In genomic region chr15:33846862-33847261, GRCh38 we compare ENCODE assay signal across 23 cellular contexts.
"Had no signal": no experiment of that assay in that cellular context is flagged by ENCODE, and none has a peak within 500 bp of the region (broad histone marks: within the 10 kb centered on the region; RNA-seq: fewer than 3 reads in every experiment).

No MANE protein-coding gene starts in this region.

- H3K36me3 ChIP-seq: adrenal gland, colonic mucosa, esophagus muscularis mucosa, gastrocnemius medialis, spleen, thoracic aorta, upper lobe of left lung had no signal

- H3K4me1 ChIP-seq: adrenal gland, colonic mucosa, esophagus muscularis mucosa, gastrocnemius medialis, spleen, upper lobe of left lung had no signal

- H3K9me3 Mint-ChIP-seq: activated CD4-positive, alpha-beta memory T cell treated with anti-CD3 and anti-CD28 coated beads, Interleukin-2, amount 10 ng/mL, durations not matched to agents 7 days and 5 days; activated CD4-positive, alpha-beta T cell treated with anti-CD3 and anti-CD28 coated beads, Interleukin-2, amount 10 ng/mL, durations not matched to agents 24 days and 14 days; central memory CD8-positive, alpha-beta T cell; naive B cell had no signal

- H3K27ac ChIP-seq: adrenal gland, colonic mucosa, dorsolateral prefrontal cortex, esophagus muscularis mucosa, gastrocnemius medialis, spleen, thoracic aorta, upper lobe of left lung had no signal

- H3K27ac Mint-ChIP-seq: activated CD4-positive, alpha-beta memory T cell treated with anti-CD3 and anti-CD28 coated beads, Interleukin-2, amount 10 ng/mL, durations not matched to agents 7 days and 5 days; activated CD4-positive, alpha-beta T cell treated with anti-CD3 and anti-CD28 coated beads, Interleukin-2, amount 10 ng/mL, durations not matched to agents 24 days and 14 days; activated naive CD8-positive, alpha-beta T cell; activated T-helper 17 cell treated with anti-CD3 and anti-CD28 coated beads, Interleukin-2, amount 50 U/mL, for 72 hours; effector memory CD8-positive, alpha-beta T cell had no signal

- H3K4me3 ChIP-seq: adrenal gland, colonic mucosa, dorsolateral prefrontal cortex, esophagus muscularis mucosa, gastrocnemius medialis, mucosa of descending colon, spleen, thoracic aorta, upper lobe of left lung had no signal

- H3K27me3 ChIP-seq: adrenal gland, colonic mucosa, esophagus muscularis mucosa, gastrocnemius medialis, upper lobe of left lung had no signal

- ATAC-seq: activated T-helper 17 cell treated with anti-CD3 and anti-CD28 coated beads, Interleukin-2, amount 50 U/mL, for 72 hours; effector memory CD8-positive, alpha-beta T cell; gastrocnemius medialis; left cardiac atrium; mucosa of descending colon; sciatic nerve had no signal

- DNase-seq: activated CD4-positive, alpha-beta memory T cell treated with anti-CD3 and anti-CD28 coated beads, Interleukin-2, amount 10 ng/mL, durations not matched to agents 7 days and 5 days; activated CD4-positive, alpha-beta T cell treated with anti-CD3 and anti-CD28 coated beads, Interleukin-2, amount 10 ng/mL, durations not matched to agents 24 days and 14 days; activated naive CD4-positive, alpha-beta T cell; adrenal gland; colonic mucosa; dorsolateral prefrontal cortex; effector memory CD8-positive, alpha-beta T cell; gastrocnemius medialis; hypothalamus; left cardiac atrium; mucosa of descending colon; naive B cell; posterior cingulate gyrus; spleen; stimulated activated CD4-positive, alpha-beta T cell treated with anti-CD3 and anti-CD28 coated beads, Interleukin-4, amount 100 ng/mL, for 1 hour; stimulated activated naive CD4-positive, alpha-beta T cell; upper lobe of left lung had no signal

- H3K4me1 Mint-ChIP-seq: activated CD4-positive, alpha-beta memory T cell treated with anti-CD3 and anti-CD28 coated beads, Interleukin-2, amount 10 ng/mL, durations not matched to agents 7 days and 5 days; activated CD4-positive, alpha-beta T cell treated with anti-CD3 and anti-CD28 coated beads, Interleukin-2, amount 10 ng/mL, durations not matched to agents 24 days and 14 days; activated T-helper 17 cell treated with anti-CD3 and anti-CD28 coated beads, Interleukin-2, amount 50 U/mL, for 72 hours; central memory CD8-positive, alpha-beta T cell; naive B cell had no signal

- H3K9me3 ChIP-seq: adrenal gland, colonic mucosa, esophagus muscularis mucosa, gastrocnemius medialis, mucosa of descending colon, spleen, thoracic aorta, upper lobe of left lung had no signal

- H3K36me3 Mint-ChIP-seq: activated naive CD8-positive, alpha-beta T cell; naive B cell had no signal

- H3K27me3 Mint-ChIP-seq: activated naive CD8-positive, alpha-beta T cell had no signal

- H3K4me3 Mint-ChIP-seq: activated CD4-positive, alpha-beta memory T cell treated with anti-CD3 and anti-CD28 coated beads, Interleukin-2, amount 10 ng/mL, durations not matched to agents 7 days and 5 days; activated CD4-positive, alpha-beta T cell treated with anti-CD3 and anti-CD28 coated beads, Interleukin-2, amount 10 ng/mL, durations not matched to agents 24 days and 14 days; activated naive CD8-positive, alpha-beta T cell; activated T-helper 17 cell treated with anti-CD3 and anti-CD28 coated beads, Interleukin-2, amount 50 U/mL, for 72 hours; central memory CD8-positive, alpha-beta T cell; effector memory CD8-positive, alpha-beta T cell; naive B cell had no signal
